Comparison of ENCODE assay signal across 1 cellular context in genomic region chr7:54985405-54986360, GRCh38.
TF ChIP-seq lines count a peak whose summit lies in the region.

No MANE protein-coding gene starts in this region.

TF ChIP-seq in A549, 52 proteins besides CTCF, POLR2A, EP300 and RAD21 (continued from another document):
- TF ChIP-seq ELK1 (IDR thresholded peaks at IDR 0.05; ENCODE audit: low read depth, low read length) (no peak), HDAC2 (IDR thresholded peaks at IDR 0.05) (no peak), HOXB5 (CRISPR knock-in tag; IDR thresholded peaks at IDR 0.05) (no peak), HES2 (IDR thresholded peaks at IDR 0.05) (0 out of 2 replicates have a peak, but pooled peaks have one; percentile 20), FOSL2 (IDR thresholded peaks at IDR 0.05) (peak; percentile 94), FOSL2 (CRISPR knock-in tag; IDR thresholded peaks at IDR 0.05) (peak; percentile 94), HMGXB4 (CRISPR knock-in tag; IDR thresholded peaks at IDR 0.05; ENCODE audit: borderline replicate concordance) (no peak), GATA3 (IDR thresholded peaks at IDR 0.05; ENCODE audit: borderline replicate concordance) (peak; percentile 93), ESRRA (IDR thresholded peaks at IDR 0.05; ENCODE audit: borderline replicate concordance, low read length) (no peak), HOXA7 (CRISPR knock-in tag; IDR thresholded peaks at IDR 0.05) (no peak), USF2 (IDR thresholded peaks at IDR 0.05) (no peak), PHF8 (IDR thresholded peaks at IDR 0.05; ENCODE audit: borderline replicate concordance, low read depth) (no peak), EHMT2 (IDR thresholded peaks at IDR 0.05; ENCODE audit: low read depth) (no peak), TP53 (CRISPR knock-in tag; IDR thresholded peaks at IDR 0.05) (no peak), CEBPB (IDR thresholded peaks at IDR 0.05) (peak; percentile 51 to 77), NFE2L2 (conservative IDR thresholded peaks at IDR 0.05; ENCODE audit: low read length) (no peak), CBX8 (IDR thresholded peaks at IDR 0.05) (no peak), NPAS2 (CRISPR knock-in tag; IDR thresholded peaks at IDR 0.05; ENCODE audit: borderline replicate concordance) (no peak), E2F6 (IDR thresholded peaks at IDR 0.05; ENCODE audit: borderline replicate concordance, low read depth) (no peak), MAX (IDR thresholded peaks at IDR 0.05) (peak; percentile 81), FOSB (CRISPR knock-in tag; IDR thresholded peaks at IDR 0.05) (no peak), JUNB (IDR thresholded peaks at IDR 0.05) (peak; percentile 96), ATOH8 (CRISPR knock-in tag; IDR thresholded peaks at IDR 0.05; ENCODE audit: low read depth) (no peak), SREBF2 (IDR thresholded peaks at IDR 0.05) (no peak), POLR2AphosphoS2 (conservative IDR thresholded peaks at IDR 0.05; ENCODE audit: low read length) (no peak), JUN (IDR thresholded peaks at IDR 0.05) (peak; percentile 76 to 85), SMC3 (IDR thresholded peaks at IDR 0.05) (peak; percentile 46; the same call in 2 of the 3 replicates), RNF2 (IDR thresholded peaks at IDR 0.05; ENCODE audit: borderline replicate concordance, low read depth) (no peak), ZC3H11A (IDR thresholded peaks at IDR 0.05) (no peak), CHD4 (IDR thresholded peaks at IDR 0.05; ENCODE audit: borderline replicate concordance) (no peak), MAZ (IDR thresholded peaks at IDR 0.05; ENCODE audit: borderline replicate concordance, low read depth, low read length) (no peak), CBX2 (IDR thresholded peaks at IDR 0.05; ENCODE audit: borderline replicate concordance, low read depth) (no peak), MYC (IDR thresholded peaks at IDR 0.05; ENCODE audit: borderline replicate concordance, low read length) (no peak), NR3C1 (IDR thresholded peaks at IDR 0.05) (no peak), ZSCAN20 (CRISPR knock-in tag; IDR thresholded peaks at IDR 0.05) (no peak), PBX3 (IDR thresholded peaks at IDR 0.05) (peak; percentile 53; the same call in 1 of the 2 replicates), HEYL (CRISPR knock-in tag; IDR thresholded peaks at IDR 0.05) (no peak), ZFP36 (IDR thresholded peaks at IDR 0.05; ENCODE audit: borderline replicate concordance, partially characterized antibody) (no peak), RCOR1 (IDR thresholded peaks at IDR 0.05; ENCODE audit: low read depth, low read length) (no peak), KDM5A (IDR thresholded peaks at IDR 0.05) (no peak), ZNF302 (CRISPR knock-in tag; IDR thresholded peaks at IDR 0.05) (no peak), CHD2 (IDR thresholded peaks at IDR 0.05; ENCODE audit: low read length, partially characterized antibody) (no peak), BCL3 (IDR thresholded peaks at IDR 0.05) (peak; percentile 73; the same call in 1 of the 3 replicates), TFCP2L1 (CRISPR knock-in tag; IDR thresholded peaks at IDR 0.05) (no peak), RARB (CRISPR knock-in tag; IDR thresholded peaks at IDR 0.05) (no peak), RFX5 (IDR thresholded peaks at IDR 0.05) (no peak), BHLHE40 (IDR thresholded peaks at IDR 0.05; ENCODE audit: low read depth, low read length) (no peak), KDM1A (IDR thresholded peaks at IDR 0.05; ENCODE audit: low read depth) (no peak), REST (IDR thresholded peaks at IDR 0.05) (no peak), EHF (CRISPR knock-in tag; IDR thresholded peaks at IDR 0.05) (no peak), FOXS1 (CRISPR knock-in tag; IDR thresholded peaks at IDR 0.05) (no peak)
